Comparison of ENCODE assay signal across 14 cellular contexts in genomic region chr10:60594476-60595051, GRCh38.
A peak's percentile ranks its signal among the peaks of the same experiment; 100 is the strongest.
DNase-seq lines count a peak whose midpoint lies in the region; ATAC-seq and TF ChIP-seq lines count a peak whose summit lies in the region.
"Had no signal": no experiment of that assay in that cellular context is flagged by ENCODE, and none has a peak within 500 bp of the region (broad histone marks: within the 10 kb centered on the region; RNA-seq: fewer than 3 reads in every experiment).

No MANE protein-coding gene starts in this region.

- peak overlapping the region; percentile 17; the same call in 1 of the 2 replicates for H2AFZ ChIP-seq in SK-N-SH (ENCODE audit: low read depth)

- no peaks in the 10 kb centered on the region for H3K9me3 ChIP-seq in SK-N-SH
- H3K9me3 ChIP-seq: uterus had no signal

- no peak overlapping the region for H3K4me3 Mint-ChIP-seq in CD14-positive monocyte

- no peaks in the 10 kb centered on the region for H3K27me3 ChIP-seq in SK-N-SH (ENCODE audit: insufficient read depth)
- H3K27me3 ChIP-seq: dorsolateral prefrontal cortex, uterus had no signal

- H3K27ac Mint-ChIP-seq in CD14-positive monocyte, result no peak overlapping the region

- H3K9ac ChIP-seq in SK-N-SH, result no peak overlapping the region

- no peak for TF ChIP-seq EP300 in SK-N-SH (IDR thresholded peaks at IDR 0.05; ENCODE audit: borderline replicate concordance in 1 of 2, low read depth in 1 of 2, low read length in 1 of 2)

- peaks cover 0 to 3% (median 0%) of the 10 kb centered on the region in 3 donors for H3K27me3 Mint-ChIP-seq in CD14-positive monocyte (ENCODE audit: low read depth in 3 of 3)

- TF ChIP-seq RAD21 in SK-N-SH (IDR thresholded peaks at IDR 0.05; ENCODE audit: low read length), result no peak

- peak; percentile 9 for TF ChIP-seq CTCF in CD14-positive monocyte (IDR thresholded peaks at IDR 0.05)
- TF ChIP-seq CTCF in SK-N-SH (IDR thresholded peaks at IDR 0.05), result peak; percentile 15; the same call in 1 of the 2 replicates

- WGBS in SK-N-SH (ENCODE audit: low lambda C conversion rate), result 73% methylated on average over 1 of the region's 1 CpG

- H3K9me3 Mint-ChIP-seq in CD14-positive monocyte, result peaks cover 0 to 2% (median 0%) of the 10 kb centered on the region in 7 donors

- no peak overlapping the region for H3K27ac ChIP-seq in SK-N-SH (ENCODE audit: low read depth in 2 of 2, low read length in 1 of 2)
- H3K27ac ChIP-seq: dorsolateral prefrontal cortex, skin epidermis, uterus had no signal

- no peaks in the 10 kb centered on the region for H3K9me2 ChIP-seq in SK-N-SH

- H4K20me1 ChIP-seq in SK-N-SH (ENCODE audit: insufficient read depth), result no peaks in the 10 kb centered on the region

- no peak overlapping the region for H3K4me3 ChIP-seq in SK-N-SH (ENCODE audit: low read depth in 2 of 2, low read length in 1 of 2)
- H3K4me3 ChIP-seq: dorsolateral prefrontal cortex, skin epidermis, uterus had no signal

- ATAC-seq in GM19023 (IDR thresholded peaks at IDR 0.05; ENCODE audit: unreplicated experiment) (no peak), GM18870 (IDR thresholded peaks at IDR 0.05; ENCODE audit: unreplicated experiment) (no peak)

- no peak overlapping the region for H3K4me2 ChIP-seq in SK-N-SH

- POLR2A ChIA-PET in SK-N-SH (lab: Yijun Ruan, JAX), result no interaction called here

- intact Hi-C loops in CD14-positive monocyte (cut with micrococcal nuclease), result no loop called here

- H3K79me2 ChIP-seq in SK-N-SH (ENCODE audit: insufficient read depth), result no peaks in the 10 kb centered on the region

- H3K36me3 ChIP-seq in SK-N-SH (replicated peaks in 1 of 2; ENCODE audit: control insufficient read depth in 1 of 2, insufficient read depth in 2 of 2, low read length in 1 of 2), result no peaks in the 10 kb centered on the region
- H3K36me3 ChIP-seq: uterus had no signal

- DNase-seq in CD14-positive monocyte (ENCODE audit: low spot score) (no peak), H4 (ENCODE audit: low spot score) (peak; percentile 21), SK-N-SH (no peak), iPS DF 19.7 (ENCODE audit: low read depth, low spot score) (peak; percentile 15), HUDEP-2 (lab: John Stamatoyannopoulos, UW; ENCODE audit: unreplicated experiment in 76 of 76) (no peak), medulla oblongata (ENCODE audit: extremely low spot score) (no peak)
- DNase-seq: activated CD4-positive, alpha-beta T cell treated with anti-CD3 and anti-CD28 coated beads for 1 hour; activated naive CD4-positive, alpha-beta T cell; dorsolateral prefrontal cortex; hypothalamus; uterus had no signal

- no peaks in the 10 kb centered on the region for H3F3A ChIP-seq in SK-N-SH (replicated peaks; ENCODE audit: insufficient read depth)

- no peaks in the 10 kb centered on the region; a peak in 1 of 4 replicates for H3K4me1 ChIP-seq in SK-N-SH (ENCODE audit: control insufficient read depth in 1 of 2, insufficient read depth in 2 of 2, low read depth in 1 of 2, low read length in 1 of 2)
- H3K4me1 ChIP-seq: uterus had no signal

- CTCF ChIA-PET in SK-N-SH (lab: Yijun Ruan, JAX), result interaction anchor here (1.5 kb wide), 1 partner anchor 39 kb away, joined by 5 read pairs; no protein-coding TSS in a partner anchor

- no peaks in the 10 kb centered on the region for H3K36me3 Mint-ChIP-seq in CD14-positive monocyte

- peaks cover 3% of the 10 kb centered on the region for H3K4me1 Mint-ChIP-seq in CD14-positive monocyte

TF ChIP-seq in SK-N-SH, 30 proteins besides CTCF, POLR2A, EP300 and RAD21:
- TF ChIP-seq SMC3 (IDR thresholded peaks at IDR 0.05; ENCODE audit: low read depth, low read length), result no peak
- no peak for TF ChIP-seq RXRA (IDR thresholded peaks at IDR 0.05; ENCODE audit: borderline replicate concordance, low read depth)
- no peak for TF ChIP-seq TAF1 (IDR thresholded peaks at IDR 0.05; ENCODE audit: borderline replicate concordance, low read depth, low read length)
- TF ChIP-seq FOSL2 (IDR thresholded peaks at IDR 0.05; ENCODE audit: borderline replicate concordance, low read depth), result no peak

Comparison
In these comparisons a context has a peak if more than half of its experiments do, and no peak if none do; other contexts are left out.
1. DNase-seq: peak in H4 (single experiment) and iPS DF 19.7 (single experiment); none in CD14-positive monocyte (single experiment), SK-N-SH (single experiment), HUDEP-2 (0 of 76) and medulla oblongata (single experiment).